Comparison of ENCODE assay signal across 13 cellular contexts in genomic region chr2:237614151-237614720, GRCh38. TPM values are rescaled to one million over a fixed set of nuclear protein-coding genes. Genes with fewer than 3 reads are reported as not detected.
DNase-seq lines count a peak whose midpoint lies in the region; ATAC-seq and TF ChIP-seq lines count a peak whose summit lies in the region.
"Had no signal": no experiment of that assay in that cellular context is flagged by ENCODE, and none has a peak within 500 bp of the region (broad histone marks: within the 10 kb centered on the region; RNA-seq: fewer than 3 reads in every experiment).

No MANE protein-coding gene starts in this region.

- 49 to 56% methylated on average over 9 of the region's 9 CpGs for WGBS in lung, 2 donors
- 78 to 81% methylated on average over 9 of the region's 9 CpGs for WGBS in esophagus squamous epithelium, 2 donors

- peak overlapping the region; percentile 24; the same call in 1 of the 2 replicates for H3K9ac ChIP-seq in HUES48 (ENCODE audit: low read depth, low read length)
- H3K9ac ChIP-seq: KMS-11 had no signal

- H3K27me3 Mint-ChIP-seq in CD4-positive, CD25-positive, alpha-beta regulatory T cell: peaks cover 16% of the 10 kb centered on the region

- H3K9me3 Mint-ChIP-seq in CD4-positive, CD25-positive, alpha-beta regulatory T cell: peaks cover 0 to 1% (median 0%) of the 10 kb centered on the region in 7 donors

- H3K36me3 ChIP-seq in CD4-positive, CD25-positive, alpha-beta regulatory T cell (ENCODE audit: control insufficient read depth, insufficient read depth, low read length): no peaks in the 10 kb centered on the region
- H3K36me3 ChIP-seq in HUES48 (ENCODE audit: control insufficient read depth, insufficient read depth, low read length): no peaks in the 10 kb centered on the region
- H3K36me3 ChIP-seq in lung (ENCODE audit: control insufficient read depth in 2 of 2, insufficient read depth in 2 of 2, low read length in 2 of 2): no peaks in the 10 kb centered on the region
- no peaks in the 10 kb centered on the region for H3K36me3 ChIP-seq in esophagus squamous epithelium
- H3K36me3 ChIP-seq: HAP-1 had no signal

- peaks cover 11% of the 10 kb centered on the region for H3K4me1 ChIP-seq in CD4-positive, CD25-positive, alpha-beta regulatory T cell (ENCODE audit: control insufficient read depth, insufficient read depth, low read length, poor library complexity, severe bottlenecking)
- H3K4me1 ChIP-seq in HUES48 (ENCODE audit: control insufficient read depth, insufficient read depth, low read length): peaks cover 38% of the 10 kb centered on the region
- H3K4me1 ChIP-seq in lung (ENCODE audit: control insufficient read depth in 2 of 2, insufficient read depth in 2 of 2, low read length in 2 of 2): peaks cover 16 to 27% of the 10 kb centered on the region in 2 donors
- H3K4me1 ChIP-seq in esophagus squamous epithelium: peaks cover 3 to 35% (median 17%) of the 10 kb centered on the region in 3 donors
- H3K4me1 ChIP-seq: HAP-1 had no signal

- H3K36me3 Mint-ChIP-seq in CD4-positive, CD25-positive, alpha-beta regulatory T cell: no peaks in the 10 kb centered on the region

- intact Hi-C loops in esophagus squamous epithelium (cut with DNase I): no loop called here

- H3K9me3 ChIP-seq in CD4-positive, CD25-positive, alpha-beta regulatory T cell (ENCODE audit: control insufficient read depth in 2 of 2, low read length in 2 of 2): no peaks in the 10 kb centered on the region
- no peaks in the 10 kb centered on the region for H3K9me3 ChIP-seq in HUES48 (ENCODE audit: control insufficient read depth, insufficient read depth, low read length)
- no peaks in the 10 kb centered on the region for H3K9me3 ChIP-seq in lung (ENCODE audit: control insufficient read depth in 2 of 2, insufficient read depth in 1 of 2, low read length in 1 of 2)
- H3K9me3 ChIP-seq in esophagus squamous epithelium: no peaks in the 10 kb centered on the region
- H3K9me3 ChIP-seq: HAP-1 had no signal

- DNase-seq in CD4-positive, CD25-positive, alpha-beta regulatory T cell: no peak
- peak; percentile 95 for DNase-seq in amniotic epithelial cell (ENCODE audit: low read depth)
- DNase-seq in lung (ENCODE audit: low spot score): peak; percentile 57
- DNase-seq in NCI-H2081 (lab: John Stamatoyannopoulos, UW): no peak
- no peak for DNase-seq in NCI-H2227 treated with DMSO at 0.1 percent for 48 hours (lab: John Stamatoyannopoulos, UW)
- DNase-seq in esophagus squamous epithelium (lab: John Stamatoyannopoulos, UW): no peak
- DNase-seq in HuH-7.5 (ENCODE audit: low spot score): no peak
- DNase-seq: activated naive CD4-positive, alpha-beta T cell treated with Interleukin-2 at 50 U/mL for 16 hours; right cardiac atrium had no signal

- no peak overlapping the region for H3K4me3 Mint-ChIP-seq in CD4-positive, CD25-positive, alpha-beta regulatory T cell

- no peak for TF ChIP-seq CTCF in lung (IDR thresholded peaks at IDR 0.05; ENCODE audit: control extremely low read depth, extremely low read depth)
- no peak for TF ChIP-seq CTCF in esophagus squamous epithelium (IDR thresholded peaks at IDR 0.05)

- no peak overlapping the region for H3K4me3 ChIP-seq in CD4-positive, CD25-positive, alpha-beta regulatory T cell (ENCODE audit: low read depth, low read length)
- no peak overlapping the region for H3K4me3 ChIP-seq in HUES48 (ENCODE audit: low read depth, low read length)
- H3K4me3 ChIP-seq in lung: no peak overlapping the region
- H3K4me3 ChIP-seq in esophagus squamous epithelium: no peak overlapping the region
- H3K4me3 ChIP-seq: HAP-1 had no signal

- no peaks in the 10 kb centered on the region for H3K27me3 ChIP-seq in CD4-positive, CD25-positive, alpha-beta regulatory T cell (ENCODE audit: control insufficient read depth, insufficient read depth, low read length)
- H3K27me3 ChIP-seq in HUES48 (ENCODE audit: control insufficient read depth, insufficient read depth, low read length) (no peaks in the 10 kb centered on the region; the same call in 1 of the 2 replicates), lung (ENCODE audit: control insufficient read depth, insufficient read depth) (no peaks in the 10 kb centered on the region), esophagus squamous epithelium (no peaks in the 10 kb centered on the region)

- peak overlapping the region in 2 of 3 donors; percentile 6 to 31 for H3K27ac Mint-ChIP-seq in CD4-positive, CD25-positive, alpha-beta regulatory T cell

- TF ChIP-seq POLR2A in esophagus squamous epithelium (IDR thresholded peaks at IDR 0.05): no peak

- ATAC-seq in CD4-positive, CD25-positive, alpha-beta regulatory T cell (ENCODE audit: low read depth in 2 of 2): no peak
- peak; percentile 61 for ATAC-seq in lung (ENCODE audit: insufficient read depth, low FRiP score)
- ATAC-seq: right cardiac atrium had no signal

- H3K27ac ChIP-seq in CD4-positive, CD25-positive, alpha-beta regulatory T cell (ENCODE audit: insufficient read depth, low read length, poor library complexity, severe bottlenecking): no peak overlapping the region
- H3K27ac ChIP-seq in HUES48 (ENCODE audit: low read depth, low read length) (peak overlapping the region; percentile 94), lung (ENCODE audit: low read depth in 1 of 2, low read length in 1 of 2) (peak overlapping the region in 1 of 2 donors; percentile 11), esophagus squamous epithelium (no peak overlapping the region)
- H3K27ac ChIP-seq: KMS-11 had no signal

- peaks cover 0 to 22% (median 5%) of the 10 kb centered on the region in 4 donors for H3K4me1 Mint-ChIP-seq in CD4-positive, CD25-positive, alpha-beta regulatory T cell

RNA-seq across cellular contexts. Expression of gene LRRFIP1, which starts 13.2 kb away (rescaled TPM):
- total RNA-seq in CD4-positive, CD25-positive, alpha-beta regulatory T cell: 183 TPM
- polyA plus RNA-seq in CD4-positive, CD25-positive, alpha-beta regulatory T cell: 100 to 1,000 TPM in 1 of 4 donors, 10 to 100 TPM in 3; 69.4 to 107 (median 77.1) TPM
- total RNA-seq in lung: 100 to 1,000 TPM; 107 to 194 TPM
- polyA plus RNA-seq in lung: 10 to 100 TPM; 79.7 to 81.1 TPM
- 100 to 1,000 TPM in 2 of 4 donors, 10 to 100 TPM in 2; 84.9 to 152 (median 120) TPM for total RNA-seq in esophagus squamous epithelium

RNA-seq across cellular contexts. Expression of gene RAB17, which starts 23.7 kb away (rescaled TPM):
- not detected for total RNA-seq in CD4-positive, CD25-positive, alpha-beta regulatory T cell
- not detected for polyA plus RNA-seq in CD4-positive, CD25-positive, alpha-beta regulatory T cell
- total RNA-seq in lung: 10 to 100 TPM; 44.9 to 48.0 TPM
- 10 to 100 TPM; 19.3 to 73.3 TPM for polyA plus RNA-seq in lung
- total RNA-seq in esophagus squamous epithelium: 10 to 100 TPM in 1 of 4 donors, 1 to 10 TPM in 3; 2.0 to 11.1 (median 6.4) TPM
- total RNA-seq: T-helper 1 cell treated with Interleukin-12 subunit alpha and Interleukin-12 subunit beta and Interleukin-4 antibody, amounts not matched to agents 30 ng/mL and 1 ng/mL, for 36 hours had no signal

RNA-seq across cellular contexts. Expression of gene PRLH, which starts 47.9 kb away (rescaled TPM):
- not detected for total RNA-seq in CD4-positive, CD25-positive, alpha-beta regulatory T cell
- not detected for polyA plus RNA-seq in CD4-positive, CD25-positive, alpha-beta regulatory T cell
- total RNA-seq in lung (not detected), esophagus squamous epithelium (not detected)
- polyA plus RNA-seq in lung: not detected
- total RNA-seq: right cardiac atrium; T-helper 1 cell treated with Interleukin-12 subunit alpha and Interleukin-12 subunit beta and Interleukin-4 antibody, amounts not matched to agents 30 ng/mL and 1 ng/mL, for 36 hours had no signal
- polyA plus RNA-seq: right cardiac atrium had no signal

Comparison
In these comparisons a context has a peak if more than half of its experiments do, and no peak if none do; other contexts are left out.
1. DNase-seq: peak in amniotic epithelial cell (single experiment) and lung (single experiment); none in CD4-positive, CD25-positive, alpha-beta regulatory T cell (0 of 3), NCI-H2081 (0 of 2), NCI-H2227 treated with DMSO at 0.1 percent for 48 hours (single experiment), esophagus squamous epithelium (single experiment) and HuH-7.5 (single experiment).